ENCODE assay signal across 8 cellular contexts in the genomic region with DNA sequence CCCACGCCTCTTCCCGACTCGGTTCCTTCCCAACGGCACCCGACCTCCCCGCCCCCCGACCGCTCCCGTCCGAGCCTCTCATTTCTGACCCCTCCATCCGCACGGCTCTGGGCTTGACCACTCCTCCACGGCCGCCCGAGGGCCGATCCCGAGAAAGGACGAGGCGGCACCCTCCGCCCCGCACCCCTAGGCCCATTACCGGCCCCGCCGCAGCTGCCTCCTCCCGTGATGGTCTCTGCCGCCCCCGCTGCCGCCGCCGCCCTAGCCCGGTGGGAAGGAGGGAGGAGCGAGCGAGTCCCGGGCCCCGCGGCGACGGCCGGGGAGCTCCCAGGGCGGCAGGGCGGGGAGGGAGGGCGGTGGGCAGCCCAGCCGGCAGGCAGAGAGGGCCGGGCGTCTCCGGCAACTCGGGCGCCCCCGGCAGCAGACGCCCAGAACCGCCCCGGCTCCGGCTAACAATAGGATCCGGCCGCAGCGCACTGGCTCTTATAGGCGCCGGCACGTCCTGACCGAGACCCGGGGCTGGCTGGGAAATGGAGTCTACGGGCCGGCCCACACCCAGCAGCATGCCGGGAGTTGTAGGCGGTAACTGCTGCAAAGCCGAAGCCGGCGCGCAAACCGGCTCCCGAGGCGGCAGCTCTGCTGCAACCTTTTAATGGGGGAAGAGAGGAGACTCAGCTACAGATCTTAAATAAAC. TPM values are rescaled to one million over a fixed set of nuclear protein-coding genes. Genes with fewer than 3 reads are reported as not detected.
DNase-seq lines count a peak whose midpoint lies in the region; ATAC-seq and TF ChIP-seq lines count a peak whose summit lies in the region.

A gene with protein sequence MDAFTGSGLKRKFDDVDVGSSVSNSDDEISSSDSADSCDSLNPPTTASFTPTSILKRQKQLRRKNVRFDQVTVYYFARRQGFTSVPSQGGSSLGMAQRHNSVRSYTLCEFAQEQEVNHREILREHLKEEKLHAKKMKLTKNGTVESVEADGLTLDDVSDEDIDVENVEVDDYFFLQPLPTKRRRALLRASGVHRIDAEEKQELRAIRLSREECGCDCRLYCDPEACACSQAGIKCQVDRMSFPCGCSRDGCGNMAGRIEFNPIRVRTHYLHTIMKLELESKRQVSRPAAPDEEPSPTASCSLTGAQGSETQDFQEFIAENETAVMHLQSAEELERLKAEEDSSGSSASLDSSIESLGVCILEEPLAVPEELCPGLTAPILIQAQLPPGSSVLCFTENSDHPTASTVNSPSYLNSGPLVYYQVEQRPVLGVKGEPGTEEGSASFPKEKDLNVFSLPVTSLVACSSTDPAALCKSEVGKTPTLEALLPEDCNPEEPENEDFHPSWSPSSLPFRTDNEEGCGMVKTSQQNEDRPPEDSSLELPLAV (minus strand): TSS at position 457 of the 694 bp plus-strand sequence. CDS start 7,035 bp downstream, outside the sequence.

- H3K9me3 ChIP-seq in Panc1 (ENCODE audit: control insufficient read depth, insufficient read depth, low read depth, low read length) (no peaks in the 10 kb centered on the region), muscle layer of duodenum (ENCODE audit: control insufficient read depth in 1 of 2, low read length in 2 of 2) (no peaks in the 10 kb centered on the region)

- H3K36me3 ChIP-seq in Panc1 (ENCODE audit: control insufficient read depth, insufficient read depth, low read length) (peaks cover 2% of the 10 kb centered on the region; the same call in 1 of the 2 replicates), muscle layer of duodenum (ENCODE audit: control insufficient read depth in 1 of 2, insufficient read depth in 2 of 2, low read length in 2 of 2) (no peaks in the 10 kb centered on the region)

- peak within 1 kb of the TSS; percentile 95 for H3K4me3 Mint-ChIP-seq in activated T-cell treated with anti-CD3 and anti-CD28 coated beads, Interleukin-2, amount 50 U/mL, for 4 hours

- peaks cover 40% of the 10 kb centered on the region for H3K4me1 Mint-ChIP-seq in activated T-cell treated with anti-CD3 and anti-CD28 coated beads, Interleukin-2, amount 50 U/mL, for 4 hours (ENCODE audit: low read depth)

- in situ Hi-C loops in Panc1 (cut with HindIII; ENCODE audit: low pct_unique_long_range_greater_than_20kb, low sequenced_read_pairs), result no loop called here

- H3K4me3 ChIP-seq in Panc1 (ENCODE audit: low read depth in 2 of 2, low read length in 2 of 2) (peak within 1 kb of the TSS; percentile 91 to 93), muscle layer of duodenum (ENCODE audit: low read depth in 1 of 2, low read length in 2 of 2) (peak within 1 kb of the TSS; percentile 85 to 93)

- POLR2A ChIA-PET in Panc1 (lab: Charles Lee), result interaction anchor here (0.5 to 0.7 kb wide), 4 partner anchors 22 to 617 kb away, joined by 3 to 4 read pairs (median 3); no protein-coding TSS in a partner anchor

- H3K27me3 Mint-ChIP-seq in activated T-cell treated with anti-CD3 and anti-CD28 coated beads, Interleukin-2, amount 50 U/mL, for 4 hours (ENCODE audit: low read depth), result no peaks in the 10 kb centered on the region

- intact Hi-C loops in Panc1 (cut with micrococcal nuclease; ENCODE audit: unreplicated experiment), result loop anchor here (5.0 kb wide), 1 partner anchor 134 kb away; a partner anchor contains a TSS

- ATAC-seq in GM21723 (IDR thresholded peaks at IDR 0.05; ENCODE audit: unreplicated experiment) (peak; percentile 98), Panc1 (peak; percentile 100), esophagus mucosa (peak; percentile 100)
- peak; percentile 99 to 100 for ATAC-seq in activated T-cell treated with anti-CD3 and anti-CD28 coated beads, Interleukin-2, amount 50 U/mL, for 4 hours

- H3K27ac ChIP-seq in Panc1 (ENCODE audit: low read length) (peak within 1 kb of the TSS; percentile 87), muscle layer of duodenum (ENCODE audit: low read length) (peak within 1 kb of the TSS; percentile 80)

- DNase-seq in DMS53 treated with DMSO at 0.1 percent for 48 hours (lab: John Stamatoyannopoulos, UW; ENCODE audit: unreplicated experiment), result peak; percentile 93
- DNase-seq in KG1 (lab: John Stamatoyannopoulos, UW), result peak; percentile 69
- DNase-seq in Panc1 (ENCODE audit: low read depth, low spot score), result peak; percentile 51
- DNase-seq in activated T-cell treated with anti-CD3 and anti-CD28 coated beads, Interleukin-2, amount 50 U/mL, for 4 hours, result peak; percentile 91
- DNase-seq in stimulated activated CD8-positive, alpha-beta memory T cell treated with anti-CD3 and anti-CD28 coated beads, Interleukin-7, amount 100 ng/mL, for 4 hours (ENCODE audit: low read depth in 2 of 2), result peak; percentile 89 to 91

- H3K4me1 ChIP-seq in Panc1 (ENCODE audit: control insufficient read depth, insufficient read depth, low read length), result peaks cover 9% of the 10 kb centered on the region
- H3K4me1 ChIP-seq in muscle layer of duodenum (ENCODE audit: control insufficient read depth in 1 of 2, insufficient read depth in 2 of 2, low read length in 2 of 2), result peaks cover 9 to 13% of the 10 kb centered on the region in 2 donors

- CTCF ChIA-PET in Panc1 (lab: Charles Lee), result interaction anchor here (0.8 kb wide), 1 partner anchor 88 kb away, joined by 3 read pairs; no protein-coding TSS in a partner anchor

- no peak for TF ChIP-seq CTCF in Panc1 (IDR thresholded peaks at IDR 0.05)

- no peaks in the 10 kb centered on the region for H3K9me3 Mint-ChIP-seq in activated T-cell treated with anti-CD3 and anti-CD28 coated beads, Interleukin-2, amount 50 U/mL, for 4 hours

- H3K27me3 ChIP-seq in Panc1 (ENCODE audit: control insufficient read depth, insufficient read depth, low read length) (no peaks in the 10 kb centered on the region), muscle layer of duodenum (ENCODE audit: low read depth, low read length) (no peaks in the 10 kb centered on the region)

- H3K36me3 Mint-ChIP-seq in activated T-cell treated with anti-CD3 and anti-CD28 coated beads, Interleukin-2, amount 50 U/mL, for 4 hours (ENCODE audit: insufficient read depth), result peaks cover 9% of the 10 kb centered on the region

- no TSS peak for BruUV-seq in Panc1 (replicated peaks; lab: Mats Ljungman, UMichigan)

RNA-seq across cellular contexts. Expression of the gene that starts here (rescaled TPM):
- 50.5 TPM for total RNA-seq in Panc1 (2021; ENCODE audit: unreplicated experiment)
- 22.0 TPM for polyA plus RNA-seq in Panc1 (2012; ENCODE audit: insufficient read length)
- 10 to 100 TPM; 20.7 to 22.5 (median 21.5) TPM for total RNA-seq in activated T-cell treated with anti-CD3 and anti-CD28 coated beads, Interleukin-2, amount 50 U/mL, for 4 hours
- 12.2 TPM for total RNA-seq in esophagus mucosa

Comparison
In these comparisons a context has a peak if more than half of its experiments do, and no peak if none do; other contexts are left out.
1. Peak in every context shown above with its lines: DNase-seq, ATAC-seq, H3K4me3 ChIP-seq and H3K27ac ChIP-seq.